ENCODE assay signal across 1 cellular context in the genomic region with DNA sequence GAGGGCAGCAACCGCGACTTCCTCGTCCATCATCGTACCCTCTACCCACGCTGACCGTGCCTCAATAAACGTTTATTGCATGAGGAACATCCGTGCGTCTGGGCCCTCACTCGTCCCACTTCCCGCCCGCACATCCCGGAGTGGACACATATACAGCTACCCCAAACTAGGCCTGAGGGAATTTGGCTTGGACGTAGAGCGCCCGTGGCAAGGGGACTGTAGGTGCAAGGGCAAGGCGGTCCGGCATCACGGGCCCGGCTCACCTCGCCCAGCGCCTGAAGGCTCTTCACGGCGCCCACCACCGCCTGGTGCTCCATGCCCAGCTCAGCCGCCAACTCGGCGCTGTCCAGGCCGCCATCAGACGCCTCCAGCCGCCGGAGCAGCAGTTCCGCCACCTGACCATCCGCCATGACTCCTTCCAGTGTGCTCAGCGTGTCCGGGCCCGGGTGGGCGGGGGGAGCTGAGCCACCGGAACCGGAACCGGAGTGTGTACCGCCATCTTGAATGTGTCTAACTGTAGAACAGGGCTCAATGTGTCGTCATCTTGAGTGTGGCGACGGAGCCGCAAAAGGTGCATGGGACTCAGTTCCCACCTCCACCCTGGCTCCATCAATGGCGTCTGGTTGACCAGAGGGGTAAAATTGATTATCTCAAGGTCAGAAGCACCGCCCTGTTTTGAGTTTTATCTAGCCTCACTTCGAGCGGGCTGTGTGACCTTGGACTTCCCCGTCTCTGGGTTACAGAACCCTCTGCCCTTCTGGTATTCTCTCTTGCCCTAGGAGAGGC.
TF ChIP-seq lines count a peak whose summit lies in the region.

Gene FARSA (minus strand): TSS at position 425 of the 786 bp plus-strand sequence. CDS start 15 bp downstream, at position 410.

TF ChIP-seq in SK-N-SH, 30 proteins besides CTCF, POLR2A, EP300 and RAD21 (continued from another document):
- TF ChIP-seq, protein P1, sequence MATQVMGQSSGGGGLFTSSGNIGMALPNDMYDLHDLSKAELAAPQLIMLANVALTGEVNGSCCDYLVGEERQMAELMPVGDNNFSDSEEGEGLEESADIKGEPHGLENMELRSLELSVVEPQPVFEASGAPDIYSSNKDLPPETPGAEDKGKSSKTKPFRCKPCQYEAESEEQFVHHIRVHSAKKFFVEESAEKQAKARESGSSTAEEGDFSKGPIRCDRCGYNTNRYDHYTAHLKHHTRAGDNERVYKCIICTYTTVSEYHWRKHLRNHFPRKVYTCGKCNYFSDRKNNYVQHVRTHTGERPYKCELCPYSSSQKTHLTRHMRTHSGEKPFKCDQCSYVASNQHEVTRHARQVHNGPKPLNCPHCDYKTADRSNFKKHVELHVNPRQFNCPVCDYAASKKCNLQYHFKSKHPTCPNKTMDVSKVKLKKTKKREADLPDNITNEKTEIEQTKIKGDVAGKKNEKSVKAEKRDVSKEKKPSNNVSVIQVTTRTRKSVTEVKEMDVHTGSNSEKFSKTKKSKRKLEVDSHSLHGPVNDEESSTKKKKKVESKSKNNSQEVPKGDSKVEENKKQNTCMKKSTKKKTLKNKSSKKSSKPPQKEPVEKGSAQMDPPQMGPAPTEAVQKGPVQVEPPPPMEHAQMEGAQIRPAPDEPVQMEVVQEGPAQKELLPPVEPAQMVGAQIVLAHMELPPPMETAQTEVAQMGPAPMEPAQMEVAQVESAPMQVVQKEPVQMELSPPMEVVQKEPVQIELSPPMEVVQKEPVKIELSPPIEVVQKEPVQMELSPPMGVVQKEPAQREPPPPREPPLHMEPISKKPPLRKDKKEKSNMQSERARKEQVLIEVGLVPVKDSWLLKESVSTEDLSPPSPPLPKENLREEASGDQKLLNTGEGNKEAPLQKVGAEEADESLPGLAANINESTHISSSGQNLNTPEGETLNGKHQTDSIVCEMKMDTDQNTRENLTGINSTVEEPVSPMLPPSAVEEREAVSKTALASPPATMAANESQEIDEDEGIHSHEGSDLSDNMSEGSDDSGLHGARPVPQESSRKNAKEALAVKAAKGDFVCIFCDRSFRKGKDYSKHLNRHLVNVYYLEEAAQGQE (IDR thresholded peaks at IDR 0.05; ENCODE audit: low read depth, low read length) = peak; percentile 70; the same call in 1 of the 2 replicates
- no peak for TF ChIP-seq PBX3 (IDR thresholded peaks at IDR 0.05)
- peak; percentile 68; the same call in 1 of the 2 replicates for TF ChIP-seq USF1 (IDR thresholded peaks at IDR 0.05; ENCODE audit: borderline replicate concordance, low read depth)
- no peak for TF ChIP-seq GATA2 (CRISPR knock-in tag; IDR thresholded peaks at IDR 0.05)
- no peak for TF ChIP-seq TEAD4 (IDR thresholded peaks at IDR 0.05; ENCODE audit: borderline replicate concordance, insufficient read depth)
- no peak for TF ChIP-seq RFX5 (IDR thresholded peaks at IDR 0.05; ENCODE audit: low read length)
- TF ChIP-seq SIN3A (IDR thresholded peaks at IDR 0.05; ENCODE audit: borderline replicate concordance, low read depth, low read length) = peak; percentile 82; the same call in 1 of the 2 replicates
- TF ChIP-seq JUND (IDR thresholded peaks at IDR 0.05) = no peak
- no peak for TF ChIP-seq FOXM1 (IDR thresholded peaks at IDR 0.05; ENCODE audit: low read depth)
- no peak for TF ChIP-seq FOXJ3 (CRISPR knock-in tag; IDR thresholded peaks at IDR 0.05)
- TF ChIP-seq IRF3 (IDR thresholded peaks at IDR 0.05; ENCODE audit: low read depth, low read length) = no peak
- TF ChIP-seq POLR2AphosphoS5 (IDR thresholded peaks at IDR 0.05; ENCODE audit: low read depth, low read length) = peak; percentile 97
- no peak for TF ChIP-seq SMC3 (IDR thresholded peaks at IDR 0.05; ENCODE audit: low read depth, low read length)
- TF ChIP-seq, protein P2, sequence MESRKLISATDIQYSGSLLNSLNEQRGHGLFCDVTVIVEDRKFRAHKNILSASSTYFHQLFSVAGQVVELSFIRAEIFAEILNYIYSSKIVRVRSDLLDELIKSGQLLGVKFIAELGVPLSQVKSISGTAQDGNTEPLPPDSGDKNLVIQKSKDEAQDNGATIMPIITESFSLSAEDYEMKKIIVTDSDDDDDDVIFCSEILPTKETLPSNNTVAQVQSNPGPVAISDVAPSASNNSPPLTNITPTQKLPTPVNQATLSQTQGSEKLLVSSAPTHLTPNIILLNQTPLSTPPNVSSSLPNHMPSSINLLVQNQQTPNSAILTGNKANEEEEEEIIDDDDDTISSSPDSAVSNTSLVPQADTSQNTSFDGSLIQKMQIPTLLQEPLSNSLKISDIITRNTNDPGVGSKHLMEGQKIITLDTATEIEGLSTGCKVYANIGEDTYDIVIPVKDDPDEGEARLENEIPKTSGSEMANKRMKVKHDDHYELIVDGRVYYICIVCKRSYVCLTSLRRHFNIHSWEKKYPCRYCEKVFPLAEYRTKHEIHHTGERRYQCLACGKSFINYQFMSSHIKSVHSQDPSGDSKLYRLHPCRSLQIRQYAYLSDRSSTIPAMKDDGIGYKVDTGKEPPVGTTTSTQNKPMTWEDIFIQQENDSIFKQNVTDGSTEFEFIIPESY (IDR thresholded peaks at IDR 0.05; ENCODE audit: borderline replicate concordance, low read depth) = no peak
- TF ChIP-seq FOSL2 (IDR thresholded peaks at IDR 0.05; ENCODE audit: borderline replicate concordance, low read depth) = no peak
- no peak for TF ChIP-seq RCOR1 (IDR thresholded peaks at IDR 0.05; ENCODE audit: low read length)
- no peak for TF ChIP-seq NRF1 (IDR thresholded peaks at IDR 0.05; ENCODE audit: low read depth, low read length)
